In the genomic region with DNA sequence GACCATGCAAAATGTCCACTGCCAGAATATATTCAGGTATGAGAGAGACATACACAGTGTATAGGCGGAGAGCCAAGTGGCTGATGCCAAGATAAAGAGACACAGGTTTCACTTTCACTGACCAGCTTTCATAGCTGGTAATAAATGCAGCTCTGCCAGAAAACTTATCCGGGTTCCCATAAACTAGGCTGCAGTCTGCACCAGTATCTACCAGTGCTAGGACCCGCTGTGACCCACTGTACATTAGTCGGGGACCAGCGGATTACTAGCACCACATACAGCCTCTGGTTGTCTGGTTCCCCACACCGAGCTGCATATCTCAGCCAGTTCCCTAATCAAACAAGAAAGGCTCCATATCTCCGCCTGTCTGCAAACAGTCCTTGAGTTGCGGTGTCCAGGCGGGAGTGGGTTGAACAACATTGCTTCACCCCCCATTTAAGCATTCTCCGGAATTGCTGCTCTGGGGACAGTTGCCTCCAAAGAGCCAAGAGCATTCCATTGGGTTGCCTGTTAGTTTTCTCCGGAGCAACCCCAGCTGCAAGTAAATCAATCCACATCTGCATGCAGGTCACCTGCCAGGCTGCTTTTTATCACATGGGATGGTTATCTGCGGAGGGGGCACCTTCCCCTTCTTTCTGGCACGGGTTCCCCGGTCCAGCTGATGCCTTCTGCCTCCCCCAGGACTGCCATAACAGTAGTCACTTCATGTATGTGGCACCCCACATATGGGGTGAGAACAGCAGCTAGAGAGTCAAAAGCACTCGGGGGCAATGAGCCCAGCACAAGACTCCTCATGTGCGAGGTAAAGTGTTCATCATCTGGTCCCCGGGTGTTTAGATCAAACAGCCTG, we compare ENCODE assay signal across 1 cellular context.
TF ChIP-seq lines count a peak whose summit lies in the region.

No MANE protein-coding gene starts in this region.

TF ChIP-seq in HepG2, 621 proteins besides CTCF, POLR2A, EP300 and RAD21 (continued from another document and continues in another):
- TF ChIP-seq GTF3A (CRISPR knock-in tag; conservative IDR thresholded peaks at IDR 0.05) (peak; percentile 23; the same call in 1 of the 2 replicates), SATB2 (CRISPR knock-in tag; IDR thresholded peaks at IDR 0.05) (no peak), ZNF816 (CRISPR knock-in tag; IDR thresholded peaks at IDR 0.05; ENCODE audit: borderline replicate concordance) (no peak), ZNF138 (CRISPR knock-in tag; IDR thresholded peaks at IDR 0.05; ENCODE audit: low read depth) (no peak), YEATS4 (CRISPR knock-in tag; IDR thresholded peaks at IDR 0.05; ENCODE audit: borderline replicate concordance) (no peak), ZNF557 (CRISPR knock-in tag; IDR thresholded peaks at IDR 0.05) (no peak), ZSCAN31 (CRISPR knock-in tag; IDR thresholded peaks at IDR 0.05; ENCODE audit: low read depth) (no peak), ZNF772 (CRISPR knock-in tag; IDR thresholded peaks at IDR 0.05) (peak; percentile 37; the same call in 1 of the 2 replicates), ZNF446 (CRISPR knock-in tag; IDR thresholded peaks at IDR 0.05) (no peak), ZNF747 (CRISPR knock-in tag; IDR thresholded peaks at IDR 0.05; ENCODE audit: borderline replicate concordance) (no peak), LCORL (IDR thresholded peaks at IDR 0.05) (no peak), LCORL (CRISPR knock-in tag; IDR thresholded peaks at IDR 0.05) (peak; percentile 77), POLR2AphosphoS2 (IDR thresholded peaks at IDR 0.05; ENCODE audit: low read depth, low read length) (no peak), ZIK1 (CRISPR knock-in tag; IDR thresholded peaks at IDR 0.05; ENCODE audit: borderline replicate concordance, low read depth) (no peak), ZNF562 (CRISPR knock-in tag; IDR thresholded peaks at IDR 0.05; ENCODE audit: borderline replicate concordance) (no peak), ZNF850 (CRISPR knock-in tag; conservative IDR thresholded peaks at IDR 0.05) (no peak), SAFB2 (CRISPR knock-in tag; IDR thresholded peaks at IDR 0.05; ENCODE audit: borderline replicate concordance, low read depth) (no peak), MTF2 (CRISPR knock-in tag; IDR thresholded peaks at IDR 0.05; ENCODE audit: borderline replicate concordance) (no peak), PHB2 (IDR thresholded peaks at IDR 0.05; ENCODE audit: partially characterized antibody) (no peak), ZNF431 (CRISPR knock-in tag; IDR thresholded peaks at IDR 0.05; ENCODE audit: borderline replicate concordance, low read depth) (no peak), NFE2L2 (IDR thresholded peaks at IDR 0.05; ENCODE audit: low read length) (no peak), SUZ12 (IDR thresholded peaks at IDR 0.05; ENCODE audit: low read depth, low read length) (no peak), DMAP1 (CRISPR knock-in tag; IDR thresholded peaks at IDR 0.05) (peak; percentile 62; the same call in 1 of the 2 replicates), ZNF720 (CRISPR knock-in tag; IDR thresholded peaks at IDR 0.05) (no peak), SP140L (CRISPR knock-in tag; IDR thresholded peaks at IDR 0.05; ENCODE audit: borderline replicate concordance) (no peak), HNF4A (CRISPR knock-in tag; IDR thresholded peaks at IDR 0.05) (peak; percentile 63), MZF1 (CRISPR knock-in tag; IDR thresholded peaks at IDR 0.05; ENCODE audit: borderline replicate concordance) (no peak), MBNL3 (CRISPR knock-in tag; conservative IDR thresholded peaks at IDR 0.05) (no peak), CENPT (CRISPR knock-in tag; IDR thresholded peaks at IDR 0.05; ENCODE audit: low read depth) (no peak), U2AF1 (optimal IDR thresholded peaks at IDR 0.05; ENCODE audit: low read depth, low read length) (no peak), ZNF781 (CRISPR knock-in tag; IDR thresholded peaks at IDR 0.05; ENCODE audit: borderline replicate concordance, not compliant biosample characterization) (no peak), ZNF274 (CRISPR knock-in tag; IDR thresholded peaks at IDR 0.05) (no peak), FLYWCH1 (CRISPR knock-in tag; IDR thresholded peaks at IDR 0.05) (0 out of 2 replicates have a peak, but pooled peaks have one; percentile 57), MED13 (CRISPR knock-in tag; IDR thresholded peaks at IDR 0.05) (no peak), NONO (IDR thresholded peaks at IDR 0.05) (no peak), NONO (CRISPR knock-in tag; conservative IDR thresholded peaks at IDR 0.05) (peak; percentile 87), MAF1 (CRISPR knock-in tag; IDR thresholded peaks at IDR 0.05; ENCODE audit: borderline replicate concordance) (no peak), ZNF879 (CRISPR knock-in tag; IDR thresholded peaks at IDR 0.05) (no peak), ZNF180 (CRISPR knock-in tag; IDR thresholded peaks at IDR 0.05; ENCODE audit: borderline replicate concordance, low read depth) (no peak), ONECUT2 (CRISPR knock-in tag; IDR thresholded peaks at IDR 0.05) (no peak), ZNF451 (CRISPR knock-in tag; IDR thresholded peaks at IDR 0.05) (no peak), GLI4 (CRISPR knock-in tag; IDR thresholded peaks at IDR 0.05; ENCODE audit: borderline replicate concordance) (no peak), BHLHE40 (IDR thresholded peaks at IDR 0.05; ENCODE audit: low read length) (no peak), HOXD1 (CRISPR knock-in tag; IDR thresholded peaks at IDR 0.05) (no peak)
- TF ChIP-seq, protein P1, sequence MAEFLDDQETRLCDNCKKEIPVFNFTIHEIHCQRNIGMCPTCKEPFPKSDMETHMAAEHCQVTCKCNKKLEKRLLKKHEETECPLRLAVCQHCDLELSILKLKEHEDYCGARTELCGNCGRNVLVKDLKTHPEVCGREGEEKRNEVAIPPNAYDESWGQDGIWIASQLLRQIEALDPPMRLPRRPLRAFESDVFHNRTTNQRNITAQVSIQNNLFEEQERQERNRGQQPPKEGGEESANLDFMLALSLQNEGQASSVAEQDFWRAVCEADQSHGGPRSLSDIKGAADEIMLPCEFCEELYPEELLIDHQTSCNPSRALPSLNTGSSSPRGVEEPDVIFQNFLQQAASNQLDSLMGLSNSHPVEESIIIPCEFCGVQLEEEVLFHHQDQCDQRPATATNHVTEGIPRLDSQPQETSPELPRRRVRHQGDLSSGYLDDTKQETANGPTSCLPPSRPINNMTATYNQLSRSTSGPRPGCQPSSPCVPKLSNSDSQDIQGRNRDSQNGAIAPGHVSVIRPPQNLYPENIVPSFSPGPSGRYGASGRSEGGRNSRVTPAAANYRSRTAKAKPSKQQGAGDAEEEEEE (CRISPR knock-in tag; IDR thresholded peaks at IDR 0.05; ENCODE audit: borderline replicate concordance), result no peak
- TF ChIP-seq, protein P2, sequence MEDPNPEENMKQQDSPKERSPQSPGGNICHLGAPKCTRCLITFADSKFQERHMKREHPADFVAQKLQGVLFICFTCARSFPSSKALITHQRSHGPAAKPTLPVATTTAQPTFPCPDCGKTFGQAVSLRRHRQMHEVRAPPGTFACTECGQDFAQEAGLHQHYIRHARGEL (CRISPR knock-in tag; IDR thresholded peaks at IDR 0.05), result no peak
- TF ChIP-seq, protein P3, sequence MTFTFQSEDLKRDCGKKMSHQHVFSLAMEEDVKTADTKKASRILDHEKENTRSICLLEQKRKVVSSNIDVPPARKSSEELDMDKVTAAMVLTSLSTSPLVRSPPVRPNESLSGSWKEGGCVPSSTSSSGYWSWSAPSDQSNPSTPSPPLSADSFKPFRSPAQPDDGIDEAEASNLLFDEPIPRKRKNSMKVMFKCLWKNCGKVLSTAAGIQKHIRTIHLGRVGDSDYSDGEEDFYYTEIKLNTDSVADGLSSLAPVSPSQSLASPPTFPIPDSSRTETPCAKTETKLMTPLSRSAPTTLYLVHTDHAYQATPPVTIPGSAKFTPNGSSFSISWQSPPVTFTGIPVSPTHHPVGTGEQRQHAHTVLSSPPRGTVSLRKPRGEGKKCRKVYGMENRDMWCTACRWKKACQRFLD (CRISPR knock-in tag; IDR thresholded peaks at IDR 0.05; ENCODE audit: borderline replicate concordance), result no peak
- TF ChIP-seq, protein P4, sequence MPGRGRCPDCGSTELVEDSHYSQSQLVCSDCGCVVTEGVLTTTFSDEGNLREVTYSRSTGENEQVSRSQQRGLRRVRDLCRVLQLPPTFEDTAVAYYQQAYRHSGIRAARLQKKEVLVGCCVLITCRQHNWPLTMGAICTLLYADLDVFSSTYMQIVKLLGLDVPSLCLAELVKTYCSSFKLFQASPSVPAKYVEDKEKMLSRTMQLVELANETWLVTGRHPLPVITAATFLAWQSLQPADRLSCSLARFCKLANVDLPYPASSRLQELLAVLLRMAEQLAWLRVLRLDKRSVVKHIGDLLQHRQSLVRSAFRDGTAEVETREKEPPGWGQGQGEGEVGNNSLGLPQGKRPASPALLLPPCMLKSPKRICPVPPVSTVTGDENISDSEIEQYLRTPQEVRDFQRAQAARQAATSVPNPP (CRISPR knock-in tag; IDR thresholded peaks at IDR 0.05), result 0 out of 2 replicates have a peak, but pooled peaks have one; percentile 48
- TF ChIP-seq, protein P5, sequence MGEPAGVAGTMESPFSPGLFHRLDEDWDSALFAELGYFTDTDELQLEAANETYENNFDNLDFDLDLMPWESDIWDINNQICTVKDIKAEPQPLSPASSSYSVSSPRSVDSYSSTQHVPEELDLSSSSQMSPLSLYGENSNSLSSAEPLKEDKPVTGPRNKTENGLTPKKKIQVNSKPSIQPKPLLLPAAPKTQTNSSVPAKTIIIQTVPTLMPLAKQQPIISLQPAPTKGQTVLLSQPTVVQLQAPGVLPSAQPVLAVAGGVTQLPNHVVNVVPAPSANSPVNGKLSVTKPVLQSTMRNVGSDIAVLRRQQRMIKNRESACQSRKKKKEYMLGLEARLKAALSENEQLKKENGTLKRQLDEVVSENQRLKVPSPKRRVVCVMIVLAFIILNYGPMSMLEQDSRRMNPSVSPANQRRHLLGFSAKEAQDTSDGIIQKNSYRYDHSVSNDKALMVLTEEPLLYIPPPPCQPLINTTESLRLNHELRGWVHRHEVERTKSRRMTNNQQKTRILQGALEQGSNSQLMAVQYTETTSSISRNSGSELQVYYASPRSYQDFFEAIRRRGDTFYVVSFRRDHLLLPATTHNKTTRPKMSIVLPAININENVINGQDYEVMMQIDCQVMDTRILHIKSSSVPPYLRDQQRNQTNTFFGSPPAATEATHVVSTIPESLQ (CRISPR knock-in tag; conservative IDR thresholded peaks at IDR 0.05), result peak; percentile 63; the same call in 1 of the 2 replicates
- TF ChIP-seq, protein P6, sequence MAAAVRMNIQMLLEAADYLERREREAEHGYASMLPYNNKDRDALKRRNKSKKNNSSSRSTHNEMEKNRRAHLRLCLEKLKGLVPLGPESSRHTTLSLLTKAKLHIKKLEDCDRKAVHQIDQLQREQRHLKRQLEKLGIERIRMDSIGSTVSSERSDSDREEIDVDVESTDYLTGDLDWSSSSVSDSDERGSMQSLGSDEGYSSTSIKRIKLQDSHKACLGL (CRISPR knock-in tag; IDR thresholded peaks at IDR 0.05), result no peak
- TF ChIP-seq, protein P7, sequence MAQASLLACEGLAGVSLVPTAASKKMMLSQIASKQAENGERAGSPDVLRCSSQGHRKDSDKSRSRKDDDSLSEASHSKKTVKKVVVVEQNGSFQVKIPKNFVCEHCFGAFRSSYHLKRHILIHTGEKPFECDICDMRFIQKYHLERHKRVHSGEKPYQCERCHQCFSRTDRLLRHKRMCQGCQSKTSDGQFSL (CRISPR knock-in tag; IDR thresholded peaks at IDR 0.05), result peak; percentile 55; the same call in 1 of the 2 replicates
- TF ChIP-seq, protein P8, sequence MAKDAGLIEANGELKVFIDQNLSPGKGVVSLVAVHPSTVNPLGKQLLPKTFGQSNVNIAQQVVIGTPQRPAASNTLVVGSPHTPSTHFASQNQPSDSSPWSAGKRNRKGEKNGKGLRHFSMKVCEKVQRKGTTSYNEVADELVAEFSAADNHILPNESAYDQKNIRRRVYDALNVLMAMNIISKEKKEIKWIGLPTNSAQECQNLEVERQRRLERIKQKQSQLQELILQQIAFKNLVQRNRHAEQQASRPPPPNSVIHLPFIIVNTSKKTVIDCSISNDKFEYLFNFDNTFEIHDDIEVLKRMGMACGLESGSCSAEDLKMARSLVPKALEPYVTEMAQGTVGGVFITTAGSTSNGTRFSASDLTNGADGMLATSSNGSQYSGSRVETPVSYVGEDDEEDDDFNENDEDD (CRISPR knock-in tag; IDR thresholded peaks at IDR 0.05; ENCODE audit: borderline replicate concordance), result peak; percentile 62; the same call in 1 of the 2 replicates
- TF ChIP-seq, protein P9, sequence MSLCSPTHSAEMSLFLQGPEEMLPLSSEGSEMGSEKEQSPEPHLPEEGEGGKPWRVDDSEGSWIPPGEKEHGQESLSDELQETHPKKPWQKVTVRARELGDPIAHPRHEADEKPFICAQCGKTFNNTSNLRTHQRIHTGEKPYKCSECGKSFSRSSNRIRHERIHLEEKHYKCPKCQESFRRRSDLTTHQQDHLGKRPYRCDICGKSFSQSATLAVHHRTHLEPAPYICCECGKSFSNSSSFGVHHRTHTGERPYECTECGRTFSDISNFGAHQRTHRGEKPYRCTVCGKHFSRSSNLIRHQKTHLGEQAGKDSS (CRISPR knock-in tag; IDR thresholded peaks at IDR 0.05; ENCODE audit: borderline replicate concordance, low read depth), result peak; percentile 5; the same call in 1 of the 2 replicates
- TF ChIP-seq, protein P10, sequence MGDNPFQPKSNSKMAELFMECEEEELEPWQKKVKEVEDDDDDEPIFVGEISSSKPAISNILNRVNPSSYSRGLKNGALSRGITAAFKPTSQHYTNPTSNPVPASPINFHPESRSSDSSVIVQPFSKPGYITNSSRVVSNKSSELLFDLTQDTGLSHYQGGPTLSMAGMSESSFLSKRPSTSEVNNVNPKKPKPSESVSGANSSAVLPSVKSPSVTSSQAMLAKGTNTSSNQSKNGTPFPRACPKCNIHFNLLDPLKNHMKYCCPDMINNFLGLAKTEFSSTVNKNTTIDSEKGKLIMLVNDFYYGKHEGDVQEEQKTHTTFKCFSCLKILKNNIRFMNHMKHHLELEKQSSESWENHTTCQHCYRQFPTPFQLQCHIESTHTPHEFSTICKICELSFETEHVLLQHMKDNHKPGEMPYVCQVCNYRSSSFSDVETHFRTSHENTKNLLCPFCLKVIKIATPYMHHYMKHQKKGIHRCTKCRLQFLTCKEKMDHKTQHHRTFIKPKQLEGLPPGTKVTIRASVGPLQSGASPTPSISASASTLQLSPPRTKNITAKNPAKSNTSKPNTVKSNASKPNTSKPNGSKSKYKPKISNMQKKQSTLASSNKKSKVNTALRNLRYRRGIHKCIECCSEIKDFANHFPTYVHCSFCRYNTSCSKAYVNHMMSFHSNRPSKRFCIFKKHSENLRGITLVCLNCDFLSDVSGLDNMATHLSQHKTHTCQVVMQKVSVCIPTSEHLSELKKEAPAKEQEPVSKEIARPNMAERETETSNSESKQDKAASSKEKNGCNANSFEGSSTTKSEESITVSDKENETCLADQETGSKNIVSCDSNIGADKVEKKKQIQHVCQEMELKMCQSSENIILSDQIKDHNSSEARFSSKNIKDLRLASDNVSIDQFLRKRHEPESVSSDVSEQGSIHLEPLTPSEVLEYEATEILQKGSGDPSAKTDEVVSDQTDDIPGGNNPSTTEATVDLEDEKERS (CRISPR knock-in tag; IDR thresholded peaks at IDR 0.05), result no peak
